In the genomic region with DNA sequence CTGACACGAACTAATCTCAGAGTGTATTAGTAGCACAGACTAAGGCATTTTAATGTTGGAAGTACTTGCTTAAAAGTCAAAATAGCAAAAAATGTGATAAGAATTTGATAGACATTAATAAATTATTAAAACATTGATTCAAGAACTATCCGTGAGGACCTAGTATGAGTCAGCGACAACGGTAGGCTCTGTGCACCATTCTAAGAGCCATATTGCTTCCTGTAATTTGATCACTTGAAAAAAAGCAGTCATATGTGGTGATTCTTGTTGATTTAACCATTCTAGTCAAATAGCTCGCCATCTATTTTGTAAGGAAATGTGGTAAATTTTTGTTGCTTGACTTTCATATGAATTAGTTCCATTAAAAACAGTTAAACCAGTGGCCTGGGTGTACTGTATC, we compare ENCODE assay signal across 15 cellular contexts.
DNase-seq lines count a peak whose midpoint lies in the region; ATAC-seq and TF ChIP-seq lines count a peak whose summit lies in the region.
"Had no signal": no experiment of that assay in that cellular context is flagged by ENCODE, and none has a peak within 500 bp of the region (broad histone marks: within the 10 kb centered on the region; RNA-seq: fewer than 3 reads in every experiment).

No MANE protein-coding gene starts in this region.

- no peak for TF ChIP-seq CTCF in astrocyte of the spinal cord (IDR thresholded peaks at IDR 0.05; ENCODE audit: low read depth, low read length)

- ATAC-seq in HG03097 (IDR thresholded peaks at IDR 0.05; ENCODE audit: low FRiP score, unreplicated experiment) (no peak), HG03095 (IDR thresholded peaks at IDR 0.05; ENCODE audit: unreplicated experiment) (no peak)

- no peak overlapping the region for H3K4me3 ChIP-seq in astrocyte of the spinal cord (ENCODE audit: low read depth, low read length)
- H3K4me3 ChIP-seq: Peyer's patch had no signal

- DNase-seq in NCI-H1436 treated with DMSO at 0.1 percent for 48 hours (lab: John Stamatoyannopoulos, UW) (peak; percentile 52), NCI-H1436 (lab: John Stamatoyannopoulos, UW) (no peak), DMS53 treated with DMSO at 0.1 percent for 48 hours (lab: John Stamatoyannopoulos, UW; ENCODE audit: unreplicated experiment) (peak; percentile 1), NCI-H2171 treated with DMSO at 0.1 percent for 48 hours (lab: John Stamatoyannopoulos, UW) (peak; percentile 81), astrocyte of the spinal cord (ENCODE audit: low read depth, low spot score) (peak; percentile 1), ecto neural progenitor cell (ENCODE audit: low spot score) (no peak)
- DNase-seq: C1 segment of cervical spinal cord, DND-41, GF-D8, NCI-H1694, NCI-H526 treated with DMSO at 0.1 percent for 48 hours, Peyer's patch, SHP77 treated with DMSO at 0.1 percent for 48 hours had no signal

- in situ Hi-C loops in astrocyte of the spinal cord (cut with HindIII; ENCODE audit: low sequenced_read_pairs) = no loop called here

Comparison
In these comparisons a context has a peak if more than half of its experiments do, and no peak if none do; other contexts are left out.
1. DNase-seq: peak in NCI-H1436 treated with DMSO at 0.1 percent for 48 hours (single experiment), DMS53 treated with DMSO at 0.1 percent for 48 hours (single experiment), NCI-H2171 treated with DMSO at 0.1 percent for 48 hours (single experiment) and astrocyte of the spinal cord (single experiment); none in NCI-H1436 (single experiment) and ecto neural progenitor cell (single experiment).